In the genomic region with DNA sequence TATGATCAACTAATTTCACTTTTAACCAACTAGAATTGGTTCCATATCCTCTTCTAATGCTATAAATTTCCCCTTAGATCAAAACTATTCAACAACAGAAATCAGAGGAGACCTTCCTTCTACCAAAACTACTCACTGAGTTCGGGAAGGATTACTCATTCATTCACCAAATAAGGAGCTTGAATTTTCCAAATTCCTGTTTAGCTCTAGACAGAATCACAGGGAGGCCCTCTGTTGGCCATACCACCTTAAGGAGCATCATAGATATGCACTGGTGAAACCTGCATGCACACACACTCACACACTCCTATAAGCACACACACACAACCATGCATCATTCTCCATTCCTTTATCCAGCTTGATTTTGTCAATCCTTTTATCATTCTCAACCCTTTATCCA, we compare ENCODE assay signal across 12 cellular contexts. TPM values are rescaled to one million over a fixed set of nuclear protein-coding genes. Genes with fewer than 3 reads are reported as not detected.
A peak's percentile ranks its signal among the peaks of the same experiment; 100 is the strongest.
DNase-seq lines count a peak whose midpoint lies in the region; ATAC-seq and TF ChIP-seq lines count a peak whose summit lies in the region.
"Had no signal": no experiment of that assay in that cellular context is flagged by ENCODE, and none has a peak within 500 bp of the region (broad histone marks: within the 10 kb centered on the region; RNA-seq: fewer than 3 reads in every experiment).

No MANE protein-coding gene starts in this region.

- H3K4me3 ChIP-seq in fibroblast of pulmonary artery (replicated peaks; ENCODE audit: low read depth, low read length): no peak overlapping the region
- H3K4me3 ChIP-seq: gastroesophageal sphincter, neural progenitor cell, SJCRH30 had no signal

- H3K27ac Mint-ChIP-seq in activated naive CD4-positive, alpha-beta T cell treated with anti-CD3 and anti-CD28 coated beads for 36 hours: peak overlapping the region; percentile 37
- no peak overlapping the region for H3K27ac Mint-ChIP-seq in activated naive CD4-positive, alpha-beta T cell treated with anti-CD3 and anti-CD28 coated beads, Interleukin-2, amount 10 ng/mL, durations not matched to agents 7 days and 5 days
- peak overlapping the region; percentile 41 for H3K27ac Mint-ChIP-seq in stimulated activated naive CD8-positive, alpha-beta T cell treated with anti-CD3 and anti-CD28 coated beads, Interleukin-15, Interleukin-2, amounts not matched to agents 100 ng/mL and 50 ng/mL, for 24 hours
- H3K27ac Mint-ChIP-seq: neural progenitor cell had no signal

- intact Hi-C loops in activated naive CD4-positive, alpha-beta T cell treated with anti-CD3 and anti-CD28 coated beads for 36 hours (cut with micrococcal nuclease): loop anchor here (1.0 to 2.0 kb wide), 3 partner anchors 49 to 492 kb away; a partner anchor contains a TSS

- peaks cover 3% of the 10 kb centered on the region for H3K9me3 Mint-ChIP-seq in activated naive CD4-positive, alpha-beta T cell treated with anti-CD3 and anti-CD28 coated beads for 36 hours
- no peaks in the 10 kb centered on the region for H3K9me3 Mint-ChIP-seq in activated naive CD4-positive, alpha-beta T cell treated with anti-CD3 and anti-CD28 coated beads, Interleukin-2, amount 10 ng/mL, durations not matched to agents 7 days and 5 days
- peaks cover 4% of the 10 kb centered on the region for H3K9me3 Mint-ChIP-seq in stimulated activated naive CD8-positive, alpha-beta T cell treated with anti-CD3 and anti-CD28 coated beads, Interleukin-15, Interleukin-2, amounts not matched to agents 100 ng/mL and 50 ng/mL, for 24 hours

- no peaks in the 10 kb centered on the region for H3K27me3 Mint-ChIP-seq in activated naive CD4-positive, alpha-beta T cell treated with anti-CD3 and anti-CD28 coated beads for 36 hours (ENCODE audit: low read depth)
- H3K27me3 Mint-ChIP-seq in activated naive CD4-positive, alpha-beta T cell treated with anti-CD3 and anti-CD28 coated beads, Interleukin-2, amount 10 ng/mL, durations not matched to agents 7 days and 5 days: no peaks in the 10 kb centered on the region
- no peaks in the 10 kb centered on the region for H3K27me3 Mint-ChIP-seq in stimulated activated naive CD8-positive, alpha-beta T cell treated with anti-CD3 and anti-CD28 coated beads, Interleukin-15, Interleukin-2, amounts not matched to agents 100 ng/mL and 50 ng/mL, for 24 hours

- H3K4me3 Mint-ChIP-seq in activated naive CD4-positive, alpha-beta T cell treated with anti-CD3 and anti-CD28 coated beads for 36 hours: no peak overlapping the region
- H3K4me3 Mint-ChIP-seq in activated naive CD4-positive, alpha-beta T cell treated with anti-CD3 and anti-CD28 coated beads, Interleukin-2, amount 10 ng/mL, durations not matched to agents 7 days and 5 days: no peak overlapping the region
- peak overlapping the region; percentile 5 for H3K4me3 Mint-ChIP-seq in stimulated activated naive CD8-positive, alpha-beta T cell treated with anti-CD3 and anti-CD28 coated beads, Interleukin-15, Interleukin-2, amounts not matched to agents 100 ng/mL and 50 ng/mL, for 24 hours
- H3K4me3 Mint-ChIP-seq: neural progenitor cell had no signal

- peaks cover 64% of the 10 kb centered on the region for H3K4me1 Mint-ChIP-seq in activated naive CD4-positive, alpha-beta T cell treated with anti-CD3 and anti-CD28 coated beads for 36 hours (ENCODE audit: low read depth)
- H3K4me1 Mint-ChIP-seq in activated naive CD4-positive, alpha-beta T cell treated with anti-CD3 and anti-CD28 coated beads, Interleukin-2, amount 10 ng/mL, durations not matched to agents 7 days and 5 days: peaks cover 54% of the 10 kb centered on the region
- peaks cover 69% of the 10 kb centered on the region for H3K4me1 Mint-ChIP-seq in stimulated activated naive CD8-positive, alpha-beta T cell treated with anti-CD3 and anti-CD28 coated beads, Interleukin-15, Interleukin-2, amounts not matched to agents 100 ng/mL and 50 ng/mL, for 24 hours (ENCODE audit: low read depth)

- DNase-seq in activated naive CD4-positive, alpha-beta T cell treated with anti-CD3 and anti-CD28 coated beads for 36 hours: peak; percentile 31
- DNase-seq in activated naive CD4-positive, alpha-beta T cell treated with anti-CD3 and anti-CD28 coated beads, Interleukin-2, amount 10 ng/mL, durations not matched to agents 7 days and 5 days: no peak
- peak; percentile 81 for DNase-seq in fibroblast of pulmonary artery (ENCODE audit: low read depth)
- no peak for DNase-seq in NCI-H524 treated with DMSO at 0.1 percent for 48 hours (lab: John Stamatoyannopoulos, UW)
- no peak for DNase-seq in NCI-H1417 treated with DMSO at 0.1 percent for 48 hours (lab: John Stamatoyannopoulos, UW)
- DNase-seq in T1000 (lab: John Stamatoyannopoulos, UW): no peak
- DNase-seq: NCI-H1436 treated with DMSO at 0.1 percent for 48 hours had no signal

- ATAC-seq in SK-N-SH treated with all-trans-retinoic acid at 6 μM for 48 hours: peak; percentile 98
- ATAC-seq: gastroesophageal sphincter had no signal

- peak; percentile 65 for TF ChIP-seq CTCF in fibroblast of pulmonary artery (IDR thresholded peaks at IDR 0.05; ENCODE audit: low read length, missing control alignments)

- CTCF ChIA-PET in activated naive CD4-positive, alpha-beta T cell treated with anti-CD3 and anti-CD28 coated beads for 36 hours (lab: Charles Lee): interaction anchor here (1.0 to 1.2 kb wide), 2 partner anchors 62 to 184 kb away, joined by 3 read pairs; no protein-coding TSS in a partner anchor
- CTCF ChIA-PET in activated naive CD4-positive, alpha-beta T cell treated with anti-CD3 and anti-CD28 coated beads, Interleukin-2, amount 10 ng/mL, durations not matched to agents 7 days and 5 days (lab: Charles Lee): no interaction called here

- peaks cover 61% of the 10 kb centered on the region for H3K36me3 Mint-ChIP-seq in activated naive CD4-positive, alpha-beta T cell treated with anti-CD3 and anti-CD28 coated beads for 36 hours (ENCODE audit: low read depth)
- peaks cover 75% of the 10 kb centered on the region for H3K36me3 Mint-ChIP-seq in activated naive CD4-positive, alpha-beta T cell treated with anti-CD3 and anti-CD28 coated beads, Interleukin-2, amount 10 ng/mL, durations not matched to agents 7 days and 5 days
- H3K36me3 Mint-ChIP-seq in stimulated activated naive CD8-positive, alpha-beta T cell treated with anti-CD3 and anti-CD28 coated beads, Interleukin-15, Interleukin-2, amounts not matched to agents 100 ng/mL and 50 ng/mL, for 24 hours (ENCODE audit: low read depth): peaks cover 76% of the 10 kb centered on the region

TF ChIP-seq in SK-N-SH treated with all-trans-retinoic acid at 6 μM for 48 hours, 23 proteins besides CTCF, POLR2A, EP300 and RAD21:
- TF ChIP-seq SNAI2 (CRISPR knock-in tag; IDR thresholded peaks at IDR 0.05) (no peak), TCF4 (CRISPR knock-in tag; IDR thresholded peaks at IDR 0.05; ENCODE audit: borderline replicate concordance) (no peak), ZNF565 (CRISPR knock-in tag; conservative IDR thresholded peaks at IDR 0.05; ENCODE audit: low read depth) (no peak), ESRRG (CRISPR knock-in tag; IDR thresholded peaks at IDR 0.05) (no peak), ISL1 (CRISPR knock-in tag; IDR thresholded peaks at IDR 0.05) (no peak)
- TF ChIP-seq, protein P1, sequence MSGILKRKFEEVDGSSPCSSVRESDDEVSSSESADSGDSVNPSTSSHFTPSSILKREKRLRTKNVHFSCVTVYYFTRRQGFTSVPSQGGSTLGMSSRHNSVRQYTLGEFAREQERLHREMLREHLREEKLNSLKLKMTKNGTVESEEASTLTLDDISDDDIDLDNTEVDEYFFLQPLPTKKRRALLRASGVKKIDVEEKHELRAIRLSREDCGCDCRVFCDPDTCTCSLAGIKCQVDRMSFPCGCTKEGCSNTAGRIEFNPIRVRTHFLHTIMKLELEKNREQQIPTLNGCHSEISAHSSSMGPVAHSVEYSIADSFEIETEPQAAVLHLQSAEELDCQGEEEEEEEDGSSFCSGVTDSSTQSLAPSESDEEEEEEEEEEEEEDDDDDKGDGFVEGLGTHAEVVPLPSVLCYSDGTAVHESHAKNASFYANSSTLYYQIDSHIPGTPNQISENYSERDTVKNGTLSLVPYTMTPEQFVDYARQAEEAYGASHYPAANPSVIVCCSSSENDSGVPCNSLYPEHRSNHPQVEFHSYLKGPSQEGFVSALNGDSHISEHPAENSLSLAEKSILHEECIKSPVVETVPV (CRISPR knock-in tag; IDR thresholded peaks at IDR 0.05): no peak
- TF ChIP-seq, protein P2, sequence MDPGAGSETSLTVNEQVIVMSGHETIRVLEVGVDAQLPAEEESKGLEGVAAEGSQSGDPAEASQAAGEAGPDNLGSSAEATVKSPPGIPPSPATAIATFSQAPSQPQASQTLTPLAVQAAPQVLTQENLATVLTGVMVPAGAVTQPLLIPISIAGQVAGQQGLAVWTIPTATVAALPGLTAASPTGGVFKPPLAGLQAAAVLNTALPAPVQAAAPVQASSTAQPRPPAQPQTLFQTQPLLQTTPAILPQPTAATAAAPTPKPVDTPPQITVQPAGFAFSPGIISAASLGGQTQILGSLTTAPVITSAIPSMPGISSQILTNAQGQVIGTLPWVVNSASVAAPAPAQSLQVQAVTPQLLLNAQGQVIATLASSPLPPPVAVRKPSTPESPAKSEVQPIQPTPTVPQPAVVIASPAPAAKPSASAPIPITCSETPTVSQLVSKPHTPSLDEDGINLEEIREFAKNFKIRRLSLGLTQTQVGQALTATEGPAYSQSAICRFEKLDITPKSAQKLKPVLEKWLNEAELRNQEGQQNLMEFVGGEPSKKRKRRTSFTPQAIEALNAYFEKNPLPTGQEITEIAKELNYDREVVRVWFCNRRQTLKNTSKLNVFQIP (CRISPR knock-in tag; IDR thresholded peaks at IDR 0.05; ENCODE audit: borderline replicate concordance, low read depth): no peak

RNA-seq across cellular contexts. Expression of a gene that starts 49.0 kb away (rescaled TPM):
- 10 to 100 TPM; 81.3 to 85.3 TPM for total RNA-seq in activated naive CD4-positive, alpha-beta T cell treated with anti-CD3 and anti-CD28 coated beads for 36 hours

Comparison
In these comparisons a context has a peak if more than half of its experiments do, and no peak if none do; other contexts are left out.
1. DNase-seq: peak in activated naive CD4-positive, alpha-beta T cell treated with anti-CD3 and anti-CD28 coated beads for 36 hours (single experiment) and fibroblast of pulmonary artery (single experiment); none in activated naive CD4-positive, alpha-beta T cell treated with anti-CD3 and anti-CD28 coated beads, Interleukin-2, amount 10 ng/mL, durations not matched to agents 7 days and 5 days (single experiment), NCI-H524 treated with DMSO at 0.1 percent for 48 hours (single experiment), NCI-H1417 treated with DMSO at 0.1 percent for 48 hours (single experiment) and T1000 (single experiment).